In the genomic region with DNA sequence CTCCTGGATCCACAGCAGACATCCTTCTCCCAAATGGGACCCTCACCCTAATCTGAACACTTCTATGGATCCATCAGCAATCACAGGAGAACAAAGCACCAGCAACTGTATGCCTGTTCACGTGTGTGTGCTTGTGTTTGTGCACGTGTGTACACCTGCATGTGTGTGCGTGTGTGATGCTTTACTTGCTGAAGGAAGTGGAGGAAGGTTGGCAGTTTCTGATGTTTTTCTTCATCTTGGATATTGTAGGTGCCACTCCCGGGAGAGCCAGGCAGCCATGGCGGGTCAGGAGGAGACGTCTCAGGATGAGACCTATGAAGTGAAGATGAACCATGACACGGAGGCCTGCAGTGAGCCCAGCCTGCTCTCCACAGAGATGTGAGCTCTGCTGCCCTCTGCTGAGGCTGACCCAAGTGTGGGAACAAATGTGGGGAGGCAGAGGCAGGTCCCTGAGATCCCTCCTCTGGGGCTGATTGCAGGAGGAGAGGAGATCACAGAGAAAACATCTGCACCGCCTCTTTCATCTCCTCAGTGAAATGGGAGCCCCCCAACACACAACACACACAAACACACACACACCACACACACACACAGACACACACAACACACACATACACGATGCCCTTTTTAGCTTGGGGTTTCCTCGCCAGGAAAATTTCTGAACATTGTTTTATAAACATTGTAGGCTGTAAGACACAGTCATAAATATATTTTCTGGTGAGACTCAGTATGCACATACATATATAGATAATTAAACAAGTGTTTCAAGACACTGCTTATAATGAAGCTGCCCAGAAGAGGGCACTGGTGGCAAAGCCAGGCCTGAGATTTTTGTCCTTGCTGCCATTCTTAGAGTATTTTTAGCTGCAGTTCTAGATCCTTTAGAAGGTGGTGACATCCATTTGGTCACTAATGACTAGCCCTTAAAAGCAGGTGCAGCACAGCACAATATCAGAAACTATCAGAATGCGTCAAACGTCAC, we compare ENCODE assay signal across 1 cellular context.
TF ChIP-seq lines count a peak whose summit lies in the region.

No MANE protein-coding gene starts in this region.

TF ChIP-seq in GM23338, 12 proteins besides CTCF, POLR2A, EP300 and RAD21 (continued from another document):
- TF ChIP-seq, protein P1, sequence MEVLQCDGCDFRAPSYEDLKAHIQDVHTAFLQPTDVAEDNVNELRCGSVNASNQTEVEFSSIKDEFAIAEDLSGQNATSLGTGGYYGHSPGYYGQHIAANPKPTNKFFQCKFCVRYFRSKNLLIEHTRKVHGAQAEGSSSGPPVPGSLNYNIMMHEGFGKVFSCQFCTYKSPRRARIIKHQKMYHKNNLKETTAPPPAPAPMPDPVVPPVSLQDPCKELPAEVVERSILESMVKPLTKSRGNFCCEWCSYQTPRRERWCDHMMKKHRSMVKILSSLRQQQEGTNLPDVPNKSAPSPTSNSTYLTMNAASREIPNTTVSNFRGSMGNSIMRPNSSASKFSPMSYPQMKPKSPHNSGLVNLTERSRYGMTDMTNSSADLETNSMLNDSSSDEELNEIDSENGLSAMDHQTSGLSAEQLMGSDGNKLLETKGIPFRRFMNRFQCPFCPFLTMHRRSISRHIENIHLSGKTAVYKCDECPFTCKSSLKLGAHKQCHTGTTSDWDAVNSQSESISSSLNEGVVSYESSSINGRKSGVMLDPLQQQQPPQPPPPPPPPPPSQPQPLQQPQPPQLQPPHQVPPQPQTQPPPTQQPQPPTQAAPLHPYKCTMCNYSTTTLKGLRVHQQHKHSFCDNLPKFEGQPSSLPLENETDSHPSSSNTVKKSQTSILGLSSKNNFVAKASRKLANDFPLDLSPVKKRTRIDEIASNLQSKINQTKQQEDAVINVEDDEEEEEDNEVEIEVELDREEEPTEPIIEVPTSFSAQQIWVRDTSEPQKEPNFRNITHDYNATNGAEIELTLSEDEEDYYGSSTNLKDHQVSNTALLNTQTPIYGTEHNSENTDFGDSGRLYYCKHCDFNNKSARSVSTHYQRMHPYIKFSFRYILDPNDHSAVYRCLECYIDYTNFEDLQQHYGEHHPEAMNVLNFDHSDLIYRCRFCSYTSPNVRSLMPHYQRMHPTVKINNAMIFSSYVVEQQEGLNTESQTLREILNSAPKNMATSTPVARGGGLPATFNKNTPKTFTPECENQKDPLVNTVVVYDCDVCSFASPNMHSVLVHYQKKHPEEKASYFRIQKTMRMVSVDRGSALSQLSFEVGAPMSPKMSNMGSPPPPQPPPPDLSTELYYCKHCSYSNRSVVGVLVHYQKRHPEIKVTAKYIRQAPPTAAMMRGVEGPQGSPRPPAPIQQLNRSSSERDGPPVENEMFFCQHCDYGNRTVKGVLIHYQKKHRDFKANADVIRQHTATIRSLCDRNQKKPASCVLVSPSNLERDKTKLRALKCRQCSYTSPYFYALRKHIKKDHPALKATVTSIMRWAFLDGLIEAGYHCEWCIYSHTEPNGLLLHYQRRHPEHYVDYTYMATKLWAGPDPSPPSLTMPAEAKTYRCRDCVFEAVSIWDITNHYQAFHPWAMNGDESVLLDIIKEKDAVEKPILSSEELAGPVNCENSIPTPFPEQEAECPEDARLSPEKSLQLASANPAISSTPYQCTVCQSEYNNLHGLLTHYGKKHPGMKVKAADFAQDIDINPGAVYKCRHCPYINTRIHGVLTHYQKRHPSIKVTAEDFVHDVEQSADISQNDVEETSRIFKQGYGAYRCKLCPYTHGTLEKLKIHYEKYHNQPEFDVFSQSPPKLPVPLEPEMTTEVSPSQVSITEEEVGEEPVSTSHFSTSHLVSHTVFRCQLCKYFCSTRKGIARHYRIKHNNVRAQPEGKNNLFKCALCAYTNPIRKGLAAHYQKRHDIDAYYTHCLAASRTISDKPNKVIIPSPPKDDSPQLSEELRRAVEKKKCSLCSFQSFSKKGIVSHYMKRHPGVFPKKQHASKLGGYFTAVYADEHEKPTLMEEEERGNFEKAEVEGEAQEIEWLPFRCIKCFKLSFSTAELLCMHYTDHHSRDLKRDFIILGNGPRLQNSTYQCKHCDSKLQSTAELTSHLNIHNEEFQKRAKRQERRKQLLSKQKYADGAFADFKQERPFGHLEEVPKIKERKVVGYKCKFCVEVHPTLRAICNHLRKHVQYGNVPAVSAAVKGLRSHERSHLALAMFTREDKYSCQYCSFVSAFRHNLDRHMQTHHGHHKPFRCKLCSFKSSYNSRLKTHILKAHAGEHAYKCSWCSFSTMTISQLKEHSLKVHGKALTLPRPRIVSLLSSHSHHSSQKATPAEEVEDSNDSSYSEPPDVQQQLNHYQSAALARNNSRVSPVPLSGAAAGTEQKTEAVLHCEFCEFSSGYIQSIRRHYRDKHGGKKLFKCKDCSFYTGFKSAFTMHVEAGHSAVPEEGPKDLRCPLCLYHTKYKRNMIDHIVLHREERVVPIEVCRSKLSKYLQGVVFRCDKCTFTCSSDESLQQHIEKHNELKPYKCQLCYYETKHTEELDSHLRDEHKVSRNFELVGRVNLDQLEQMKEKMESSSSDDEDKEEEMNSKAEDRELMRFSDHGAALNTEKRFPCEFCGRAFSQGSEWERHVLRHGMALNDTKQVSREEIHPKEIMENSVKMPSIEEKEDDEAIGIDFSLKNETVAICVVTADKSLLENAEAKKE (CRISPR knock-in tag; IDR thresholded peaks at IDR 0.05): peak; percentile 52; the same call in 1 of the 2 replicates
